ENCODE assay signal across 7 cellular contexts in the genomic region with DNA sequence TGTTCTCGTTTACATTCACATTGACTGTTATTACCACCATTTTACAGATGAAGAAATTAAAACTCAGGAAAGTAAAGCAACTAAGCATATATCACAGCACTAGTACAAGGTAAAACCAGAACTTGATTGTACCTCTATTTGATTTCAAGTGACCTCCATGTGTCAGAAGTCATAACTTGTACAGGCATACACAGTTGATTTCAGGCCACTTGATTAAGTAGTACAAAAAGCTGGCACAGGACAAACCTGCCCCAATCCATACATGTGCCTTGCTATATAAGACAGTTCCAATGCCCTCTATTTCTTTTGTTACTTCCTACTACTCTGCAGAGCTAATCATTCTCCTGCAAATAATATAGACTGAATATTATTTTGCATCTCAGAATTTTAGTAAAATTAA. TPM values are rescaled to one million over a fixed set of nuclear protein-coding genes. Genes with fewer than 3 reads are reported as not detected.
"Had no signal": no experiment of that assay in that cellular context is flagged by ENCODE, and none has a peak within 500 bp of the region (broad histone marks: within the 10 kb centered on the region; RNA-seq: fewer than 3 reads in every experiment).

No MANE protein-coding gene starts in this region.

- H3K4me3 Mint-ChIP-seq: GM23338, H9 had no signal

- H2AFZ ChIP-seq: GM23338 had no signal

- H3K4me3 ChIP-seq: GM23338 had no signal

- H3K4me2 ChIP-seq: GM23338 had no signal

- H3K27ac Mint-ChIP-seq: H9 had no signal

- FAIRE-seq: H1, H54, HTR-8/SVneo had no signal

- DNase-seq: H9, IMR-90 had no signal

- H3K9me3 Mint-ChIP-seq: GM23338 had no signal

RNA-seq across cellular contexts. Expression of a gene that starts 58.8 kb away (rescaled TPM):
- total RNA-seq: GM23338, H1, H9, HT-29, IMR-90 had no signal
